In genomic region chr17:11935734-11936406, GRCh38 we compare ENCODE assay signal across 8 cellular contexts.
DNase-seq lines count a peak whose midpoint lies in the region; ATAC-seq and TF ChIP-seq lines count a peak whose summit lies in the region.

No MANE protein-coding gene starts in this region.

- no peaks in the 10 kb centered on the region for H3K9me3 Mint-ChIP-seq in activated CD8-positive, alpha-beta T cell treated with anti-CD3 and anti-CD28 coated beads for 36 hours

- ATAC-seq in activated CD8-positive, alpha-beta T cell treated with anti-CD3 and anti-CD28 coated beads for 36 hours: no peak
- ATAC-seq in GM21619 (IDR thresholded peaks at IDR 0.05; ENCODE audit: unreplicated experiment) (no peak), HG02970 (IDR thresholded peaks at IDR 0.05; ENCODE audit: low FRiP score, unreplicated experiment) (no peak)

- CTCF ChIA-PET in activated CD8-positive, alpha-beta T cell treated with anti-CD3 and anti-CD28 coated beads for 36 hours (lab: Charles Lee): interaction anchor here (0.7 to 1.7 kb wide), 17 partner anchors 9 to 292 kb away, joined by 3 to 7 read pairs (median 4); no protein-coding TSS in a partner anchor

- H3K27me3 Mint-ChIP-seq in activated CD8-positive, alpha-beta T cell treated with anti-CD3 and anti-CD28 coated beads for 36 hours: peaks cover 2% of the 10 kb centered on the region

- H3K27ac Mint-ChIP-seq in activated CD8-positive, alpha-beta T cell treated with anti-CD3 and anti-CD28 coated beads for 36 hours: no peak overlapping the region

- TF ChIP-seq CTCF in activated CD8-positive, alpha-beta T cell treated with anti-CD3 and anti-CD28 coated beads for 36 hours (IDR thresholded peaks at IDR 0.05): peak; percentile 72

- H3K4me3 Mint-ChIP-seq in activated CD8-positive, alpha-beta T cell treated with anti-CD3 and anti-CD28 coated beads for 36 hours: no peak overlapping the region

- H3K36me3 Mint-ChIP-seq in activated CD8-positive, alpha-beta T cell treated with anti-CD3 and anti-CD28 coated beads for 36 hours (ENCODE audit: low read depth): no peaks in the 10 kb centered on the region

- intact Hi-C loops in activated CD8-positive, alpha-beta T cell treated with anti-CD3 and anti-CD28 coated beads for 36 hours (cut with micrococcal nuclease): no loop called here

- POLR2A ChIA-PET in activated CD8-positive, alpha-beta T cell treated with anti-CD3 and anti-CD28 coated beads for 36 hours (lab: Charles Lee): no interaction called here

- peak; percentile 46 to 50 for DNase-seq in activated T-cell treated with anti-CD3 and anti-CD28 coated beads, Interleukin-2, amount 50 U/mL, for 48 hours
- DNase-seq in activated T-cell treated with anti-CD3 and anti-CD28 coated beads for 4 hours (no peak), MV-4-11 (lab: John Stamatoyannopoulos, UW) (peak; percentile 53), hypothalamus (lab: John Stamatoyannopoulos, UW) (peak in 33 of 51 donors; percentile 0 to 70 (median 29)), stromal cell of bone marrow (ENCODE audit: low read depth) (peak; percentile 16)
- peak; percentile 47 for DNase-seq in activated CD8-positive, alpha-beta T cell treated with anti-CD3 and anti-CD28 coated beads for 36 hours

- no peaks in the 10 kb centered on the region for H3K4me1 Mint-ChIP-seq in activated CD8-positive, alpha-beta T cell treated with anti-CD3 and anti-CD28 coated beads for 36 hours (ENCODE audit: low read depth)
